1 cellular context compared by ENCODE assay signal in the genomic region with DNA sequence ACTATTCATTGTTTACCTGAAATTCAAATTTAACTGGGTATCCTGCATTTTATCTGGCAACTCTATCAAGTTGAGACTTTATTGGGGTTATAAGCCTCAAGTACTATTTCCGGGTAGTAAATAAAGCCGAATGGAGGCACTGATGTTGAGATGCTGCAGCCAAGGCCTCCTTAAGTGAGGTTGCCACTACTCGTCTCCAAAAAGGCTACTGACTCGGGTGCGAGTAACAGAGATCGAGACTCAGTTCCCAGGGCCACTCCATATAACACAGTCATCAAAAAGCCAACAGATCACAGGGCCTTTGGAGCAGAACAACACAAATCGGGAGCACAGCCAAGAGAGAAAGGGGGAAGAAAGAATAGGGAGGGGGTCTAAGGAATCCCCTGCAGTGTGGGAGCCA.
TF ChIP-seq lines count a peak whose summit lies in the region.

No MANE protein-coding gene starts in this region.

TF ChIP-seq in HCT116, 20 proteins besides CTCF, POLR2A, EP300 and RAD21 (continued from another document):
- TF ChIP-seq TCF7L2 (IDR thresholded peaks at IDR 0.05; ENCODE audit: borderline replicate concordance, extremely low read depth, insufficient read depth, insufficient read length) (no peak), CBX3 (IDR thresholded peaks at IDR 0.05; ENCODE audit: low read depth) (no peak), SRF (IDR thresholded peaks at IDR 0.05; ENCODE audit: low read depth) (no peak), EZH2 (IDR thresholded peaks at IDR 0.05) (no peak), CEBPB (IDR thresholded peaks at IDR 0.05; ENCODE audit: low read depth) (no peak), EZH2phosphoT487 (IDR thresholded peaks at IDR 0.05; ENCODE audit: borderline replicate concordance) (no peak), POLR2AphosphoS5 (IDR thresholded peaks at IDR 0.05; ENCODE audit: low read depth, low read length) (no peak), ZNF274 (IDR thresholded peaks at IDR 0.05; ENCODE audit: low read depth, low read length) (no peak), SP1 (IDR thresholded peaks at IDR 0.05; ENCODE audit: low read depth) (no peak), SIN3A (IDR thresholded peaks at IDR 0.05; ENCODE audit: low read depth) (no peak), YY1 (IDR thresholded peaks at IDR 0.05; ENCODE audit: extremely low read depth, insufficient replicate concordance, low read depth, low read length) (no peak), FOSL1 (IDR thresholded peaks at IDR 0.05; ENCODE audit: low read depth) (no peak), JUND (IDR thresholded peaks at IDR 0.05) (no peak), ZFX (IDR thresholded peaks at IDR 0.05) (no peak)
- TF ChIP-seq, protein P1, sequence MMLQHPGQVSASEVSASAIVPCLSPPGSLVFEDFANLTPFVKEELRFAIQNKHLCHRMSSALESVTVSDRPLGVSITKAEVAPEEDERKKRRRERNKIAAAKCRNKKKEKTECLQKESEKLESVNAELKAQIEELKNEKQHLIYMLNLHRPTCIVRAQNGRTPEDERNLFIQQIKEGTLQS (IDR thresholded peaks at IDR 0.05) = no peak
- TF ChIP-seq, protein P2, sequence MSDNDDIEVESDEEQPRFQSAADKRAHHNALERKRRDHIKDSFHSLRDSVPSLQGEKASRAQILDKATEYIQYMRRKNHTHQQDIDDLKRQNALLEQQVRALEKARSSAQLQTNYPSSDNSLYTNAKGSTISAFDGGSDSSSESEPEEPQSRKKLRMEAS (IDR thresholded peaks at IDR 0.05) = no peak
- TF ChIP-seq, protein P3, sequence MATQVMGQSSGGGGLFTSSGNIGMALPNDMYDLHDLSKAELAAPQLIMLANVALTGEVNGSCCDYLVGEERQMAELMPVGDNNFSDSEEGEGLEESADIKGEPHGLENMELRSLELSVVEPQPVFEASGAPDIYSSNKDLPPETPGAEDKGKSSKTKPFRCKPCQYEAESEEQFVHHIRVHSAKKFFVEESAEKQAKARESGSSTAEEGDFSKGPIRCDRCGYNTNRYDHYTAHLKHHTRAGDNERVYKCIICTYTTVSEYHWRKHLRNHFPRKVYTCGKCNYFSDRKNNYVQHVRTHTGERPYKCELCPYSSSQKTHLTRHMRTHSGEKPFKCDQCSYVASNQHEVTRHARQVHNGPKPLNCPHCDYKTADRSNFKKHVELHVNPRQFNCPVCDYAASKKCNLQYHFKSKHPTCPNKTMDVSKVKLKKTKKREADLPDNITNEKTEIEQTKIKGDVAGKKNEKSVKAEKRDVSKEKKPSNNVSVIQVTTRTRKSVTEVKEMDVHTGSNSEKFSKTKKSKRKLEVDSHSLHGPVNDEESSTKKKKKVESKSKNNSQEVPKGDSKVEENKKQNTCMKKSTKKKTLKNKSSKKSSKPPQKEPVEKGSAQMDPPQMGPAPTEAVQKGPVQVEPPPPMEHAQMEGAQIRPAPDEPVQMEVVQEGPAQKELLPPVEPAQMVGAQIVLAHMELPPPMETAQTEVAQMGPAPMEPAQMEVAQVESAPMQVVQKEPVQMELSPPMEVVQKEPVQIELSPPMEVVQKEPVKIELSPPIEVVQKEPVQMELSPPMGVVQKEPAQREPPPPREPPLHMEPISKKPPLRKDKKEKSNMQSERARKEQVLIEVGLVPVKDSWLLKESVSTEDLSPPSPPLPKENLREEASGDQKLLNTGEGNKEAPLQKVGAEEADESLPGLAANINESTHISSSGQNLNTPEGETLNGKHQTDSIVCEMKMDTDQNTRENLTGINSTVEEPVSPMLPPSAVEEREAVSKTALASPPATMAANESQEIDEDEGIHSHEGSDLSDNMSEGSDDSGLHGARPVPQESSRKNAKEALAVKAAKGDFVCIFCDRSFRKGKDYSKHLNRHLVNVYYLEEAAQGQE (IDR thresholded peaks at IDR 0.05; ENCODE audit: low read depth) = no peak
